ENCODE assay signal across 1 cellular context in the genomic region with DNA sequence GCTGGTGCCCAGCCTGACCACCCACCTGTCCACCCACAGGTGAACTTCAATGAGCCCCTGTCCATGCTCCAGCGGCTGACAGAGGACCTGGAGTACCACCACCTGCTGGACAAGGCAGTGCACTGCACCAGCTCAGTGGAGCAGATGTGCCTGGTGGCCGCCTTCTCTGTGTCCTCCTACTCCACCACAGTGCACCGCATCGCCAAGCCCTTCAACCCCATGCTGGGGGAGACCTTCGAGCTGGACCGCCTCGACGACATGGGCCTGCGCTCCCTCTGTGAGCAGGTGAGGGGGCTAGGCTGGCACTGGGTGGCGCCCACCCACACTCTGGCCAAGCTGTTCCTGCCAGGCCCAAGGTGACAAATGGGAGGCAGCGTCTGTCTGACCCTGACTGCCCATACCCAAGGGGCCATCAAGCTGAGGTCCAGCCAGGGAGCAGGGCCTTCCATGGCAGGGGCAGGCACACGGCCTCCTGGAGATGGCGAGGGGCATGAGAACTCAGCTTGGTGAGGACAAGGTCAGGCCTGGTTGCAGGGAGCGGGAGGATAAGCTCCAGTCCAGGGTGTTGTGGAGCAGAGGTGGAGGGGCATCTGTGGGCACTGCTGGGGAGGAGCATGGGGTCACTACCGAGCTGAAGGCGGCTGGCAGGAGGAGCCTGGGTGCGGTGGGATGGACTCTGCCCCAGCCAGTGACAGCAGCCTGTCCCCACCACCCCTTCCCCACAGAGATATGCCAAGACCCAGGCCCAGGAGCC.
TF ChIP-seq lines count a peak whose summit lies in the region.

No MANE protein-coding gene starts in this region.

TF ChIP-seq in WTC11, 78 proteins besides CTCF, POLR2A, EP300 and RAD21 (continued from another document):
- TF ChIP-seq, protein P1, sequence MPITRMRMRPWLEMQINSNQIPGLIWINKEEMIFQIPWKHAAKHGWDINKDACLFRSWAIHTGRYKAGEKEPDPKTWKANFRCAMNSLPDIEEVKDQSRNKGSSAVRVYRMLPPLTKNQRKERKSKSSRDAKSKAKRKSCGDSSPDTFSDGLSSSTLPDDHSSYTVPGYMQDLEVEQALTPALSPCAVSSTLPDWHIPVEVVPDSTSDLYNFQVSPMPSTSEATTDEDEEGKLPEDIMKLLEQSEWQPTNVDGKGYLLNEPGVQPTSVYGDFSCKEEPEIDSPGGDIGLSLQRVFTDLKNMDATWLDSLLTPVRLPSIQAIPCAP (CRISPR knock-in tag; IDR thresholded peaks at IDR 0.05): no peak
- TF ChIP-seq, protein P2, sequence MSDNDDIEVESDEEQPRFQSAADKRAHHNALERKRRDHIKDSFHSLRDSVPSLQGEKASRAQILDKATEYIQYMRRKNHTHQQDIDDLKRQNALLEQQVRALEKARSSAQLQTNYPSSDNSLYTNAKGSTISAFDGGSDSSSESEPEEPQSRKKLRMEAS (CRISPR knock-in tag; IDR thresholded peaks at IDR 0.05): no peak
- no peak for TF ChIP-seq ZNF219 (CRISPR knock-in tag; IDR thresholded peaks at IDR 0.05; ENCODE audit: borderline replicate concordance)
